Comparison of ENCODE assay signal across 8 cellular contexts in the genomic region with DNA sequence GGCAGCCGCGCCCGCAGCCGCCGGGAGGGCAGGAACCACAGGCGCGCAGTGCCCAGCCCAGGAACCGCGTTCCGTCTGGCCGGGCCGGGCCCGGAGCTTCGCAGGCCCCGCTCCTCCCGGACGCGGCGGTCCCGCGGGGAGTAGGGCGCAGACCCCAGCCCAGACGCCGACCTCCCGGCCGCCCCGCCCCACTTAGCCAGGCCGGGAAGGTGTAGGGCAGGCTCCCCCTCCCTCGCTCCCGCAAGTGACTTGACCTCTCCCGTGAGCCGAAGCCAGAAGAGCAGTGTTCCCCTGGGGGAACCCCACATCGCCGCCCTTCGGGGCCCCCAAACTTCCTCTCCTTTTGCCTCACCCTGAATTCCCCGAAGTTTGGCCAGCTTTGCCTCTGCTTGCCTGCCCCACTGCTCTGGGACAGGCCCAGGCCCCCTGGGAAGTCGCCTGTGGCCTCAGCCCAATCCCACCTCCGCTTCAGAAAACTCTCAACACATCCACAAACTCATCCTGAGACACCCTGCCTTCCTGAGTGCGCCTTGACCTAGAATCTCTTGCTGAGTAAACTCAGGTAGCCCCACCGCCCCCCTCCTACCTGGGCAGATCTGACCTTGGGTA. TPM values are rescaled to one million over a fixed set of nuclear protein-coding genes. Genes with fewer than 3 reads are reported as not detected.
DNase-seq lines count a peak whose midpoint lies in the region; ATAC-seq and TF ChIP-seq lines count a peak whose summit lies in the region.

No MANE protein-coding gene starts in this region.

- no peak overlapping the region for H2BK12ac ChIP-seq in neuronal stem cell (ENCODE audit: low read length)

- no peak overlapping the region for H3K23ac ChIP-seq in neuronal stem cell (ENCODE audit: low read depth, low read length, poor library complexity)

- peak overlapping the region; percentile 74 for H3K18ac ChIP-seq in neuronal stem cell (ENCODE audit: low read length)

- H2BK5ac ChIP-seq in neuronal stem cell (ENCODE audit: low read length), result no peak overlapping the region

- H3K9ac ChIP-seq in mammary epithelial cell (ENCODE audit: insufficient read depth, low read length) (no peak overlapping the region), neuronal stem cell (ENCODE audit: low read depth, low read length, poor library complexity) (no peak overlapping the region)

- H3K79me2 ChIP-seq in mammary epithelial cell (ENCODE audit: insufficient read depth, low read length), result no peaks in the 10 kb centered on the region

- H3K14ac ChIP-seq in neuronal stem cell (ENCODE audit: low read length), result no peak overlapping the region

- H3K36me3 ChIP-seq in GM06990 (ENCODE audit: control insufficient read depth, insufficient read depth, low read length) (no peaks in the 10 kb centered on the region), mammary epithelial cell (ENCODE audit: insufficient read depth, low read length) (no peaks in the 10 kb centered on the region), neuronal stem cell (replicated peaks in 1 of 2; ENCODE audit: control insufficient read depth in 2 of 2, insufficient read depth in 2 of 2, low read length in 2 of 2) (no peaks in the 10 kb centered on the region)

- H4K91ac ChIP-seq in neuronal stem cell (ENCODE audit: low read depth, low read length, poor library complexity), result no peak overlapping the region

- dilution Hi-C loops in mammary epithelial cell (cut with HindIII; ENCODE audit: low sequenced_read_pairs), result no loop called here

- no peaks in the 10 kb centered on the region for H3K79me1 ChIP-seq in neuronal stem cell (ENCODE audit: low read depth, low read length)

- no peak overlapping the region for H2BK120ac ChIP-seq in neuronal stem cell (ENCODE audit: low read depth, low read length)

- H4K8ac ChIP-seq in neuronal stem cell (ENCODE audit: low read depth, low read length), result no peak overlapping the region

- H3K9me3 ChIP-seq in mammary epithelial cell (replicated peaks; ENCODE audit: insufficient read depth, low read length) (no peaks in the 10 kb centered on the region), neuronal stem cell (replicated peaks in 1 of 2; ENCODE audit: control insufficient read depth in 2 of 2, insufficient read depth in 1 of 2, low read depth in 1 of 2, low read length in 2 of 2) (no peaks in the 10 kb centered on the region)

- TF ChIP-seq CTCF in GM06990 (IDR thresholded peaks at IDR 0.05; ENCODE audit: insufficient read depth, low read length, poor library complexity, severe bottlenecking) (no peak), HL-60 (IDR thresholded peaks at IDR 0.05; ENCODE audit: insufficient read depth, low read length) (no peak), mammary epithelial cell (conservative IDR thresholded peaks at IDR 0.05 in 1 of 2, IDR thresholded peaks at IDR 0.05 in 1 of 2; ENCODE audit: extremely low read depth in 1 of 2, insufficient read depth in 1 of 2, low read depth in 1 of 2, low read length in 2 of 2) (no peak)

- CTCF ChIA-PET in mammary epithelial cell (lab: Charles Lee; ENCODE audit: low non-redundant PET), result no interaction called here

- in situ Hi-C loops in mammary epithelial cell (cut with MboI; ENCODE audit: low sequenced_read_pairs in 2 of 2), result no loop called here

- H3K4me2 ChIP-seq in mammary epithelial cell (ENCODE audit: insufficient read depth, low read depth, low read length) (peak overlapping the region; percentile 97), neuronal stem cell (ENCODE audit: insufficient read depth, low read length, poor library complexity, severe bottlenecking) (peak overlapping the region; percentile 95)

- peak overlapping the region; percentile 58 for H2AK5ac ChIP-seq in neuronal stem cell (ENCODE audit: low read depth, low read length)

- no peak overlapping the region for H3K4ac ChIP-seq in neuronal stem cell (ENCODE audit: low read length)

- H3K4me1 ChIP-seq in mammary epithelial cell (ENCODE audit: insufficient read depth, low read length) (peaks cover 16% of the 10 kb centered on the region), neuronal stem cell (ENCODE audit: control insufficient read depth in 2 of 2, insufficient read depth in 1 of 2, low read depth in 1 of 2, low read length in 2 of 2) (peaks cover 22 to 23% of the 10 kb centered on the region in 2 donors)

- no peak overlapping the region for H2AFZ ChIP-seq in mammary epithelial cell (ENCODE audit: low read depth, low read length)
- peak overlapping the region; percentile 97 for H2AFZ ChIP-seq in neuronal stem cell (ENCODE audit: low read length)

- no peaks in the 10 kb centered on the region for H4K20me1 ChIP-seq in mammary epithelial cell (ENCODE audit: insufficient read depth, low read length)

- BruUV-seq in mammary epithelial cell (replicated peaks; lab: Mats Ljungman, UMichigan), result no TSS peak

- H3K27ac ChIP-seq in HL-60 (replicated peaks), result no peak overlapping the region
- H3K27ac ChIP-seq in mammary epithelial cell (ENCODE audit: insufficient read depth, low read depth, low read length), result no peak overlapping the region
- no peak overlapping the region for H3K27ac ChIP-seq in neuronal stem cell (replicated peaks; ENCODE audit: low read length)

- H2BK15ac ChIP-seq in neuronal stem cell (ENCODE audit: low read length), result peak overlapping the region; percentile 20

- no peaks in the 10 kb centered on the region for H3K27me3 ChIP-seq in GM06990 (replicated peaks; ENCODE audit: control insufficient read depth, insufficient read depth, low read length)
- H3K27me3 ChIP-seq in HL-60 (ENCODE audit: insufficient read depth, poor library complexity, severe bottlenecking), result peaks cover 16% of the 10 kb centered on the region
- H3K27me3 ChIP-seq in mammary epithelial cell (ENCODE audit: insufficient read depth, low read length), result no peaks in the 10 kb centered on the region
- H3K27me3 ChIP-seq in neuronal stem cell (ENCODE audit: control insufficient read depth in 3 of 3, insufficient read depth in 3 of 3, low read depth in 1 of 3, low read length in 3 of 3), result peaks cover 0 to 47% (median 17%) of the 10 kb centered on the region in 3 experiments

- ATAC-seq in HG02938 (IDR thresholded peaks at IDR 0.05; ENCODE audit: unreplicated experiment) (no peak), GM21576 (IDR thresholded peaks at IDR 0.05; ENCODE audit: unreplicated experiment) (no peak), GM18858 (IDR thresholded peaks at IDR 0.05; ENCODE audit: unreplicated experiment) (no peak)

- intact Hi-C loops in mammary epithelial cell (cut with micrococcal nuclease), result no loop called here

- H3K4me3 ChIP-seq in GM06990 (replicated peaks; ENCODE audit: low read depth, low read length) (peak overlapping the region; percentile 84), HL-60 (replicated peaks; ENCODE audit: insufficient read depth, low read length) (peak overlapping the region; percentile 75), mammary epithelial cell (replicated peaks in 1 of 3; ENCODE audit: insufficient read depth in 1 of 3, low read depth in 2 of 3, low read length in 3 of 3) (peak overlapping the region in 1 of 3 experiments; percentile 55), neuronal stem cell (ENCODE audit: low read length in 2 of 2) (peak overlapping the region in 1 of 2 donors; percentile 72)

- DNase-seq in GM06990 (ENCODE audit: extremely low read depth, insufficient read length) (peak; percentile 59), HL-60 (ENCODE audit: low read depth in 1 of 2, low spot score in 1 of 2) (no peak), mammary epithelial cell (no peak), neuronal stem cell (ENCODE audit: low spot score) (no peak), NAMALWA (ENCODE audit: low spot score) (no peak)

- 54% methylated on average over 8 of the region's 40 CpGs for WGBS in mammary epithelial cell (ENCODE audit: low coverage, missing lambda C conversion rate)
- WGBS in neuronal stem cell (ENCODE audit: extremely low coverage in 2 of 2, insufficient read length in 2 of 2, insufficient replicate concordance in 1 of 2), 2 donors, result no CpG with 5 or more reads among the region's 40 CpGs

RNA-seq across cellular contexts. Expression of a gene that starts 0.5 kb away (rescaled TPM):
- total RNA-seq in mammary epithelial cell, result 10 to 100 TPM in 1 of 2 donors, 1 to 10 TPM in 1; 7.3 to 18.2 TPM
- polyA plus RNA-seq in mammary epithelial cell, result 5.5 TPM
- polyA minus RNA-seq in mammary epithelial cell, result 7.6 TPM
- 27.2 TPM for polyA plus RNA-seq in neuronal stem cell (2013, experiment 1 of 2)
- polyA plus RNA-seq in neuronal stem cell (2013, experiment 2 of 2), result 27.3 TPM
